23 cellular contexts compared by ENCODE assay signal in the genomic region with DNA sequence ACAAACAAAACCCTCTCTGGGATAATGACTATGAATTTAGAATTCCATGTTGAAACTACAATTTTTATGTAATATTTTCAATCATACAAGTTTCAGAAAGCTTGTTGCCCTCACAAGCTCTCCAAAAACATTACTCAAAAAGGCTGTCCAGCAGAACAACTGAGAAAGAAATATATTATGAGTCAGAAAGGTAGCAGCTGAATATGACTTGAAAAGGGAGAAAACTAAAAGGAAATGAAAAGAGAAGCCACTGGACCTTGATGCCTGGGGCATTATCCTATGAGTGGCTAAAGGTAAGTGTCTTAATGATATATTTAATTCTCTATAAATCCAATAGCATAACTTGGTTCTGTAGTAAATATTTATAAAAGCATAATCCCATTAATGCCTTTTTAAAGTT.
DNase-seq lines count a peak whose midpoint lies in the region; ATAC-seq, FAIRE-seq and TF ChIP-seq lines count a peak whose summit lies in the region.
"Had no signal": no experiment of that assay in that cellular context is flagged by ENCODE, and none has a peak within 500 bp of the region (broad histone marks: within the 10 kb centered on the region; RNA-seq: fewer than 3 reads in every experiment).

No MANE protein-coding gene starts in this region.

- intact Hi-C loops in heart right ventricle (cut with DNase I) (loop anchor here in 1 of 10 donors (2.0 kb wide), 1 partner anchor 32 kb away; no protein-coding TSS in a partner anchor), upper lobe of right lung (cut with DNase I) (no loop called here)

- peak; percentile 58 for ATAC-seq in GM18861 (IDR thresholded peaks at IDR 0.05; ENCODE audit: unreplicated experiment)
- ATAC-seq in GM21526 (IDR thresholded peaks at IDR 0.05; ENCODE audit: low FRiP score, unreplicated experiment) = peak; percentile 53
- peak; percentile 72 for ATAC-seq in HG03097 (IDR thresholded peaks at IDR 0.05; ENCODE audit: low FRiP score, unreplicated experiment)
- ATAC-seq in heart right ventricle = no peak
- ATAC-seq in upper lobe of right lung = no peak
- ATAC-seq: K562; sciatic nerve; stimulated activated effector memory CD8-positive, alpha-beta T cell treated with anti-CD3 and anti-CD28 coated beads, Interleukin-12 subunit alpha, Interleukin-12 subunit beta, amount 100 ng/mL, for 72 hours; WTC11 had no signal

- TF ChIP-seq CTCF in bronchial epithelial cell (IDR thresholded peaks at IDR 0.05; ENCODE audit: insufficient read depth, low read length, severe bottlenecking) (no peak), heart right ventricle (IDR thresholded peaks at IDR 0.05) (no peak), upper lobe of right lung (IDR thresholded peaks at IDR 0.05) (no peak)

- DNase-seq in bronchial epithelial cell (ENCODE audit: low read depth) = peak; percentile 18
- no peak for DNase-seq in NCI-H2107 (lab: John Stamatoyannopoulos, UW)
- DNase-seq in HEK293T (ENCODE audit: extremely low spot score) = no peak
- no peak for DNase-seq in heart right ventricle
- DNase-seq in upper lobe of right lung = no peak
- DNase-seq: activated CD4-positive, alpha-beta memory T cell treated with anti-CD3 and anti-CD28 coated beads for 36 hours; activated naive CD4-positive, alpha-beta T cell; amygdala; DMS79; dorsolateral prefrontal cortex; foreskin fibroblast; naive B cell; NCI-H1694 treated with DMSO at 0.1 percent for 48 hours; ovary had no signal

- POLR2A ChIA-PET in HEK293T (lab: Yijun Ruan, JAX) = no interaction called here

- H3K36me3 ChIP-seq in bronchial epithelial cell (ENCODE audit: control insufficient read depth, insufficient read depth, low read length) (no peaks in the 10 kb centered on the region), heart right ventricle (no peaks in the 10 kb centered on the region), upper lobe of right lung (no peaks in the 10 kb centered on the region)
- H3K36me3 ChIP-seq: ovary, thoracic aorta had no signal

- CTCF ChIA-PET in HEK293T (lab: Yijun Ruan, JAX) = no interaction called here

- H3K4me1 ChIP-seq in heart right ventricle (no peaks in the 10 kb centered on the region), upper lobe of right lung (no peaks in the 10 kb centered on the region)

- no peak overlapping the region for H3K4me3 ChIP-seq in bronchial epithelial cell (ENCODE audit: low read depth, low read length)
- no peak overlapping the region for H3K4me3 ChIP-seq in heart right ventricle
- H3K4me3 ChIP-seq in upper lobe of right lung = no peak overlapping the region
- H3K4me3 ChIP-seq: dorsolateral prefrontal cortex, K562, ovary, thoracic aorta had no signal

- H3K27ac ChIP-seq in heart right ventricle (no peak overlapping the region), upper lobe of right lung (no peak overlapping the region)
- H3K27ac ChIP-seq: dorsolateral prefrontal cortex, ovary, thoracic aorta had no signal

- H3K27me3 ChIP-seq in bronchial epithelial cell (ENCODE audit: control insufficient read depth, insufficient read depth, low read length) = no peaks in the 10 kb centered on the region
- no peaks in the 10 kb centered on the region for H3K27me3 ChIP-seq in heart right ventricle
- H3K27me3 ChIP-seq in upper lobe of right lung = no peaks in the 10 kb centered on the region
- H3K27me3 ChIP-seq: ovary had no signal

- no peak for FAIRE-seq in bronchial epithelial cell (lab: Jason Lieb, UNC)
- FAIRE-seq: H54, K562 had no signal

- H3K9me3 ChIP-seq in heart right ventricle = no peaks in the 10 kb centered on the region
- H3K9me3 ChIP-seq in upper lobe of right lung = no peaks in the 10 kb centered on the region
- H3K9me3 ChIP-seq: ovary, thoracic aorta had no signal

TF ChIP-seq in HEK293T, 16 proteins besides CTCF, POLR2A, EP300 and RAD21:
- TF ChIP-seq FOXK2 (IDR thresholded peaks at IDR 0.05) (no peak), NFRKB (IDR thresholded peaks at IDR 0.05) (no peak), ELF4 (IDR thresholded peaks at IDR 0.05) (no peak), SUZ12 (IDR thresholded peaks at IDR 0.05) (no peak), BHLHE40 (IDR thresholded peaks at IDR 0.05; ENCODE audit: borderline replicate concordance) (no peak), TARDBP (IDR thresholded peaks at IDR 0.05) (no peak), LEF1 (IDR thresholded peaks at IDR 0.05; ENCODE audit: borderline replicate concordance) (no peak), CTBP1 (IDR thresholded peaks at IDR 0.05; ENCODE audit: borderline replicate concordance) (no peak), HDGF (IDR thresholded peaks at IDR 0.05; ENCODE audit: borderline replicate concordance) (no peak), L3MBTL2 (conservative IDR thresholded peaks at IDR 0.05) (no peak), SP1 (IDR thresholded peaks at IDR 0.05) (no peak)
- TF ChIP-seq, protein P1, sequence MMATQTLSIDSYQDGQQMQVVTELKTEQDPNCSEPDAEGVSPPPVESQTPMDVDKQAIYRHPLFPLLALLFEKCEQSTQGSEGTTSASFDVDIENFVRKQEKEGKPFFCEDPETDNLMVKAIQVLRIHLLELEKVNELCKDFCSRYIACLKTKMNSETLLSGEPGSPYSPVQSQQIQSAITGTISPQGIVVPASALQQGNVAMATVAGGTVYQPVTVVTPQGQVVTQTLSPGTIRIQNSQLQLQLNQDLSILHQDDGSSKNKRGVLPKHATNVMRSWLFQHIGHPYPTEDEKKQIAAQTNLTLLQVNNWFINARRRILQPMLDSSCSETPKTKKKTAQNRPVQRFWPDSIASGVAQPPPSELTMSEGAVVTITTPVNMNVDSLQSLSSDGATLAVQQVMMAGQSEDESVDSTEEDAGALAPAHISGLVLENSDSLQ (IDR thresholded peaks at IDR 0.05) = no peak

Comparison
In these comparisons a context has a peak if more than half of its experiments do, and no peak if none do; other contexts are left out.
1. ATAC-seq: peak in GM18861 (single experiment), GM21526 (single experiment) and HG03097 (single experiment); none in heart right ventricle (0 of 8) and upper lobe of right lung (single experiment).